30 cellular contexts compared by ENCODE assay signal in the genomic region with DNA sequence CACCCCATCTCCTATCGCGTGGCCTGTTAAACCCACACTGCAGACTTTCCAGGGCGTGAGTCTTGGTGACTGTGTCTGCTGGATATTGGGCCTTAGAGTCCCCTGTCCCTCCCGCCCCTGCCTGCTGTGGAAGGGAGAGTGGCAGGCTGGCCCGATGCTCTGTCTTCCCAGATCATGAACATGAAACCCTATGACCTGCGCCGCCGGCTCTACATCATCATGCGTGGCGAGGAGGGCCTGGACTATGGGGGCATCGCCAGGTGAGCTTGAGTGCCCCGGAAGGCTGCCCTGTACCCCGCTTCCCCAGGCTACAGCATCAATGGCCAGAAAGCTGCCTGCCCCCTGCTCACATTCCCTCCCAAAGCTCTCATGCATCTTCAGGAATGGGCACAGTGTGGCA. TPM values are rescaled to one million over a fixed set of nuclear protein-coding genes. Genes with fewer than 3 reads are reported as not detected.
DNase-seq lines count a peak whose midpoint lies in the region; ATAC-seq, FAIRE-seq and TF ChIP-seq lines count a peak whose summit lies in the region.
"Had no signal": no experiment of that assay in that cellular context is flagged by ENCODE, and none has a peak within 500 bp of the region (broad histone marks: within the 10 kb centered on the region; RNA-seq: fewer than 3 reads in every experiment).

No MANE protein-coding gene starts in this region.

- FAIRE-seq in urothelium cell line (lab: Jason Lieb, UNC) = no peak
- FAIRE-seq: GM18507, H54, HepG2 had no signal

- H3K36me3 ChIP-seq in heart right ventricle (peaks cover 0 to 81% (median 55%) of the 10 kb centered on the region in 9 donors), spleen (peaks cover 4 to 100% (median 75%) of the 10 kb centered on the region in 6 donors)
- H3K36me3 ChIP-seq: BE2C had no signal

- peak; percentile 51 for DNase-seq in cardiac septum (ENCODE audit: low spot score)
- DNase-seq in heart right ventricle = no peak
- DNase-seq in dorsolateral prefrontal cortex = no peak
- peak; percentile 56 for DNase-seq in spleen
- DNase-seq in Kasumi-1 (lab: John Stamatoyannopoulos, UW) = no peak
- no peak for DNase-seq in foreskin melanocyte
- no peak for DNase-seq in urothelium cell line (ENCODE audit: low spot score)
- DNase-seq in putamen (ENCODE audit: low spot score) = no peak
- DNase-seq: 8988T; ACHN; BE2C; CD8-positive, alpha-beta memory T cell; DMS 273 treated with DMSO at 0.1 percent for 48 hours; DMS79 treated with DMSO at 0.1 percent for 48 hours; Karpas-422; NCI-H1092 treated with DMSO at 0.1 percent for 48 hours; NCI-H1436; NCI-H187; NCI-H2081 treated with DMSO at 0.1 percent for 48 hours; NCI-H2171; NCI-H226; NCI-H510A; NCI-H69; OCI-M1; Peyer's patch had no signal

- H3K27ac ChIP-seq in heart right ventricle = no peak overlapping the region
- H3K27ac ChIP-seq in dorsolateral prefrontal cortex = peak overlapping the region in 53 of 59 donors; percentile 44 to 95 (median 84)
- H3K27ac ChIP-seq in spleen = no peak overlapping the region
- H3K27ac ChIP-seq: Peyer's patch had no signal

- no peaks in the 10 kb centered on the region for H3K9me3 ChIP-seq in heart right ventricle
- no peaks in the 10 kb centered on the region for H3K9me3 ChIP-seq in spleen
- H3K9me3 ChIP-seq: BE2C, Peyer's patch had no signal

- no peaks in the 10 kb centered on the region for H3K27me3 ChIP-seq in heart right ventricle
- no peaks in the 10 kb centered on the region for H3K27me3 ChIP-seq in dorsolateral prefrontal cortex
- H3K27me3 ChIP-seq in spleen (replicated peaks in 1 of 7) = no peaks in the 10 kb centered on the region
- H3K27me3 ChIP-seq: BE2C, Peyer's patch had no signal

- H3K4me1 ChIP-seq in heart right ventricle = peaks cover 10 to 36% (median 20%) of the 10 kb centered on the region in 9 donors
- no peaks in the 10 kb centered on the region for H3K4me1 ChIP-seq in spleen
- H3K4me1 ChIP-seq: BE2C, Peyer's patch had no signal

- TF ChIP-seq POLR2A in spleen (IDR thresholded peaks at IDR 0.05) = no peak

- H3K4me3 ChIP-seq in heart right ventricle = no peak overlapping the region
- H3K4me3 ChIP-seq in dorsolateral prefrontal cortex = no peak overlapping the region
- H3K4me3 ChIP-seq in spleen = no peak overlapping the region
- H3K4me3 ChIP-seq: Peyer's patch had no signal

- TF ChIP-seq CTCF in heart right ventricle (IDR thresholded peaks at IDR 0.05) (no peak), dorsolateral prefrontal cortex (IDR thresholded peaks at IDR 0.05 in 54 of 56, conservative IDR thresholded peaks at IDR 0.05 in 2 of 56; ENCODE audit: low read depth in 1 of 56, partially characterized antibody in 56 of 56) (no peak), spleen (IDR thresholded peaks at IDR 0.05 in 8 of 11, conservative IDR thresholded peaks at IDR 0.05 in 3 of 11) (no peak)

- no peak for ATAC-seq in heart right ventricle
- ATAC-seq: HepG2 had no signal

- WGBS in heart right ventricle, 2 donors = 96 to 98% methylated on average over 13 of the region's 13 CpGs
- 93 to 99% (median 96%) methylated on average over 12 to 13 of the region's 13 CpGs for WGBS in spleen, 5 donors

- intact Hi-C loops in cardiac septum (cut with DNase I) (no loop called here), heart right ventricle (cut with DNase I) (loop anchor here in 3 of 10 donors (2.0 to 5.0 kb wide), 2 partner anchors 134 to 135 kb away; no protein-coding TSS in a partner anchor), dorsolateral prefrontal cortex (cut with DNase I) (loop anchor here (2.0 to 10.0 kb wide), 4 partner anchors 39 to 135 kb away; no protein-coding TSS in a partner anchor), spleen (cut with DNase I; ENCODE audit: low total_unique reads) (loop anchor here (5.0 kb wide), 1 partner anchor 134 kb away; no protein-coding TSS in a partner anchor)

RNA-seq across cellular contexts. Expression of a gene that starts 19.5 kb away (rescaled TPM):
- total RNA-seq in cardiac septum (0.13 TPM), heart right ventricle (under 1 TPM in 8 of 10 donors, not detected in 2; 0.11 to 0.57 (median 0.30) TPM), dorsolateral prefrontal cortex (10 to 100 TPM in 5 of 120 experiments, 1 to 10 TPM in 108, under 1 TPM in 6, not detected in 1; 0.35 to 15.8 (median 3.8) TPM), spleen (1 to 10 TPM in 5 of 7 donors, under 1 TPM in 2; 0.47 to 5.3 (median 1.7) TPM)
- polyA plus RNA-seq in heart right ventricle (under 1 TPM; 0.30 to 0.59 TPM), spleen (1 to 10 TPM in 2 of 3 donors, under 1 TPM in 1; 0.99 to 4.1 (median 1.3) TPM)
- total RNA-seq: HT-29 had no signal
- polyA plus RNA-seq: CD14-positive monocyte; CD8-positive, alpha-beta memory T cell had no signal

Comparison
In these comparisons a context has a peak if more than half of its experiments do, and no peak if none do; other contexts are left out.
1. DNase-seq: peak in cardiac septum (single experiment) and spleen (single experiment); none in heart right ventricle (0 of 2), dorsolateral prefrontal cortex (0 of 10), Kasumi-1 (0 of 2), foreskin melanocyte (single experiment), urothelium cell line (single experiment) and putamen (single experiment).
2. H3K27ac ChIP-seq: peak in dorsolateral prefrontal cortex (53 of 59); none in heart right ventricle (0 of 10) and spleen (0 of 8).